In the genomic region with DNA sequence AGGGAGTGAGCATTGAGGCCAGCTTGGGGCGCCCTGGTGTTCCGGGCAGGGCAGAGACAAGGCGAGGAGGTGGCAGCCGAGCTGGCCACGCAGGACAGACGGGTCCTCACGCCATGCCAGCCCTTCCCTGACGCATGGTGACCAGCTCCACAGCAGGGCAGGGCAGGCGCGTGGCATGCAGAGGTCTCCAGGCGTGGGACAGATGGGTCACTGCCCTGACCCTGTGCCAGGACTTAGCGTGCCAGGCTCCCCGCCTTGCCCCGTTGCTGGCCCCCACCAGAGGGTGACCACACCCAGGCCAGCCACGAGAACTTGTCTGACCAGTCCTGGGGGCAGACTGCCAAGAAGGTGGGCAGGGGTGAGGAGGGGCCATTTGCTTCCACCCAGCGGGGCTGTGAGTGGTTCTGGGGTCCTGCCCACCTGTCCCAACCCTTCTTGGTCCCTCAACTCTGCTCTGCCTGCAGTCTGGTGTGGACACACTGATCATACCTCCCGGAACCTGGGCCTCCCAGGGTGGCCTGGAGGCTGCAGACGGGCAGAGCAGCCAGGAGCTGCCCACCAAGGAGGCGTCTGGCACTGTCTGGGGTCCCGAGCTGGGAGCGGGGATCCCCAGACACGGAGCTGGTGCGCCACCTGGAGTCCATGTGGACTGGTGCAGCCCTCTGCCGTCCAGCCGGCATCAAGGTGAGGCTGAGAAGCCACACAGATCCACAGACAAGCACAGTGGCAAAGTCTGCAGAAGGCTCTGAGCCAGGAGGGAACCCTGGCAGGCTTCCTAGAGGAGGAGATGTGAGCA, we compare ENCODE assay signal across 7 cellular contexts. TPM values are rescaled to one million over a fixed set of nuclear protein-coding genes. Genes with fewer than 3 reads are reported as not detected.
DNase-seq lines count a peak whose midpoint lies in the region; ATAC-seq and TF ChIP-seq lines count a peak whose summit lies in the region.

A gene (plus strand): TSS at position 446 of the 796 bp plus-strand sequence. CDS start 834 bp downstream, outside the sequence.

- H3K4me3 ChIP-seq in GM12875 (ENCODE audit: low read depth, low read length) = no peak within 1 kb of the TSS

- H3K27ac Mint-ChIP-seq in brain = peak within 1 kb of the TSS in 4 of 5 experiments; percentile 35 to 80 (median 48)

- no peak for ATAC-seq in GM18861 (IDR thresholded peaks at IDR 0.05; ENCODE audit: unreplicated experiment)

- DNase-seq in NCI-H2029 (lab: John Stamatoyannopoulos, UW) = peak; percentile 68
- peak; percentile 61 for DNase-seq in iris pigment epithelial cell (ENCODE audit: low read depth)
- peak; percentile 52 to 76 (median 70) for DNase-seq in stimulated activated CD4-positive, alpha-beta T cell treated with anti-CD3 and anti-CD28 coated beads, Interleukin-1b, Interleukin-23, amount 100 ng/mL, for 24 hours (ENCODE audit: low read depth in 4 of 4, low spot score in 1 of 4)

- TF ChIP-seq CTCF in GM12875 (IDR thresholded peaks at IDR 0.05; ENCODE audit: borderline replicate concordance, insufficient read depth, low read depth, low read length) (peak; percentile 95), VCaP (conservative IDR thresholded peaks at IDR 0.05) (peak; percentile 90), brain (conservative IDR thresholded peaks at IDR 0.05) (peak; percentile 87 to 92)

- peak within 1 kb of the TSS; percentile 97 for H3K27ac ChIP-seq in VCaP

- no peaks in the 10 kb centered on the region for H3K9me3 Mint-ChIP-seq in brain

- peaks cover 5% of the 10 kb centered on the region for H3K4me1 Mint-ChIP-seq in brain

- H3K4me3 Mint-ChIP-seq in brain = peak within 1 kb of the TSS in 2 of 5 experiments; percentile 28 to 66

- H3K27me3 Mint-ChIP-seq in brain = no peaks in the 10 kb centered on the region

- no peaks in the 10 kb centered on the region for H3K36me3 Mint-ChIP-seq in brain

RNA-seq across cellular contexts. Expression of the gene that starts here (rescaled TPM):
- polyA plus RNA-seq in brain (ENCODE audit: insufficient read depth, low read depth, low replicate concordance) = not detected
